Comparison of ENCODE assay signal across 10 cellular contexts in the genomic region with DNA sequence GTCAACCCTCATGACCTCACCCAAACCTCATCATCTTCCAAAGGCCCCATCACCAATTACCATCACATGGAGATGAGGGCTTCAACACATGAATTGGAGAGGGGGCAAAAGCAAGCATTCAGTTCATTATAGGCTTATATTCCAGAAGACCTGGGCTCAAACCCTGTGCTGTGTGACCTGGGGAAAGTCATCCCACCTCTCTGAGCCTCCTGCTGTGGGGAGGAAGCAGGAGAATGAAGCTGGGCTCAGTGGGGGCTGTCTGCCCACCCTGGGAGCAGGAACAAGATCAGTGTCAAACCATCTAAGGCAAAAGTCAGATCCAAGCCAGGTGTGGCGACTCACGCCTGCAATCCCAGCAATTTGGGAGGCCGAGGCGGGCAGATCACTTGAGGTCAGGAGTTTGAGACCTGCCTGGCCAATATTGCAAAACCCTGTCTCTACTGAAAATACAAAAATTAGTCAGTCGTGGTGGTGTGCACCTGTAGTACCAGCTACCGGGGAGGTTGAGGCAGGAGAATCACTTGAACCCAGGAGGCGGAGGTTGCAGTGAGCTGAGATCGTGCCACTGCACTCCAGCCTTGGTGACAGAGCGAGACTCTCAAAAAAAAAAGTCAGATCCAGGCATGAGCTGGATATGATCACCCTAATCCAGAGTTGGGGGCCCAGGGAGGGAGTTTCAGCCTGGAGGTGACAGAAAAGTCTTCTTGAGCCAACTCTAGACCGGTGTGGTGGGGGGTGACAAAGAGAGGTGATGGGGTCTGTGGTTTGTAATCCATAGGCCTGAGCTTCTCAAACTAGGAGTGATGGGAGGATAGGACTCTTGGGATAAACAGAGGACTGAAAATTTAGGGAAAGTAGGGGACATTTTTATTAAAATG. TPM values are rescaled to one million over a fixed set of nuclear protein-coding genes. Genes with fewer than 3 reads are reported as not detected.
DNase-seq lines count a peak whose midpoint lies in the region; ATAC-seq and TF ChIP-seq lines count a peak whose summit lies in the region.
"Had no signal": no experiment of that assay in that cellular context is flagged by ENCODE, and none has a peak within 500 bp of the region (broad histone marks: within the 10 kb centered on the region; RNA-seq: fewer than 3 reads in every experiment).

No MANE protein-coding gene starts in this region.

- no peaks in the 10 kb centered on the region for H3K27me3 Mint-ChIP-seq in CD4-positive, alpha-beta memory T cell
- peaks cover 27% of the 10 kb centered on the region for H3K27me3 Mint-ChIP-seq in endothelial cell (ENCODE audit: unreplicated experiment)

- TF ChIP-seq CTCF in RWPE1 (conservative IDR thresholded peaks at IDR 0.05; ENCODE audit: low read depth), result no peak
- TF ChIP-seq CTCF in endothelial cell (IDR thresholded peaks at IDR 0.05; ENCODE audit: unreplicated experiment), result no peak
- TF ChIP-seq CTCF in mucosa of descending colon (IDR thresholded peaks at IDR 0.05), result no peak

- no peaks in the 10 kb centered on the region for H3K36me3 ChIP-seq in CD4-positive, alpha-beta memory T cell (ENCODE audit: insufficient read depth, low read length)
- H3K36me3 ChIP-seq in rectal smooth muscle tissue (ENCODE audit: control insufficient read depth, insufficient read depth, low read length) (no peaks in the 10 kb centered on the region), mucosa of descending colon (ENCODE audit: low read depth) (no peaks in the 10 kb centered on the region)

- no peak overlapping the region for H3K4me3 ChIP-seq in CD4-positive, alpha-beta memory T cell (ENCODE audit: low read length in 2 of 2)
- H3K4me3 ChIP-seq in rectal smooth muscle tissue (ENCODE audit: low read length) (no peak overlapping the region), mucosa of descending colon (no peak overlapping the region)

- peak overlapping the region; percentile 83 to 92 (median 90) for H3K4me3 Mint-ChIP-seq in CD4-positive, alpha-beta memory T cell
- H3K4me3 Mint-ChIP-seq in endothelial cell (ENCODE audit: unreplicated experiment), result peak overlapping the region; percentile 93

- H3K4me1 ChIP-seq in CD4-positive, alpha-beta memory T cell (ENCODE audit: insufficient read depth, low read length), result peaks cover 78% of the 10 kb centered on the region
- H3K4me1 ChIP-seq in rectal smooth muscle tissue (ENCODE audit: control insufficient read depth, insufficient read depth, low read length) (peaks cover 33% of the 10 kb centered on the region), mucosa of descending colon (ENCODE audit: low read depth) (peaks cover 38% of the 10 kb centered on the region)

- no peaks in the 10 kb centered on the region for H3K9me3 ChIP-seq in CD4-positive, alpha-beta memory T cell (ENCODE audit: control insufficient read depth in 1 of 2, low read length in 2 of 2)
- H3K9me3 ChIP-seq in mucosa of descending colon, result no peaks in the 10 kb centered on the region

- peaks cover 6 to 18% of the 10 kb centered on the region in 2 donors for H3K36me3 Mint-ChIP-seq in CD4-positive, alpha-beta memory T cell
- H3K36me3 Mint-ChIP-seq in endothelial cell (ENCODE audit: low read depth, unreplicated experiment), result peaks cover 31% of the 10 kb centered on the region

- POLR2A ChIA-PET in CD4-positive, alpha-beta memory T cell (lab: Charles Lee; ENCODE audit: partially characterized antibody), result interaction anchor here (1.0 to 5.5 kb wide), 11 partner anchors 9 to 611 kb away, joined by 3 to 192 read pairs (median 6); a partner anchor contains a TSS
- POLR2A ChIA-PET in RWPE1 (lab: Yijun Ruan, JAX; ENCODE audit: low non-redundant PET), result no interaction called here

- no peak for ATAC-seq in mucosa of descending colon

- no peaks in the 10 kb centered on the region for H3K27me3 ChIP-seq in CD4-positive, alpha-beta memory T cell (ENCODE audit: insufficient read depth, low read length)
- no peaks in the 10 kb centered on the region for H3K27me3 ChIP-seq in rectal smooth muscle tissue (ENCODE audit: control insufficient read depth, insufficient read depth, low read length)

- CTCF ChIA-PET in CD4-positive, alpha-beta memory T cell (lab: Charles Lee; ENCODE audit: partially characterized antibody), result interaction anchor here (0.6 to 9.6 kb wide), 11 partner anchors 8 to 44 kb away, joined by 3 to 145 read pairs (median 4); no protein-coding TSS in a partner anchor
- CTCF ChIA-PET in RWPE1 (lab: Yijun Ruan, JAX), result interaction anchor here (1.2 to 1.6 kb wide), 2 partner anchors 8 to 33 kb away, joined by 5 read pairs; no protein-coding TSS in a partner anchor

- H3K27ac ChIP-seq in CD4-positive, alpha-beta memory T cell (ENCODE audit: low read depth, low read length), result peak overlapping the region; percentile 91
- H3K27ac ChIP-seq in RWPE1 (peak overlapping the region; percentile 99), rectal smooth muscle tissue (ENCODE audit: low read depth, low read length) (peak overlapping the region; percentile 98)

- H3K9ac ChIP-seq in rectal smooth muscle tissue (ENCODE audit: low read length), result no peak overlapping the region

- H3K9me3 Mint-ChIP-seq in CD4-positive, alpha-beta memory T cell, result peaks cover 0 to 4% (median 0%) of the 10 kb centered on the region in 8 donors
- no peaks in the 10 kb centered on the region for H3K9me3 Mint-ChIP-seq in endothelial cell (ENCODE audit: unreplicated experiment)

- intact Hi-C loops in CD4-positive, alpha-beta memory T cell (cut with micrococcal nuclease), result loop anchor here (5.0 kb wide), 2 partner anchors 237 to 253 kb away; no protein-coding TSS in a partner anchor
- intact Hi-C loops in mucosa of descending colon (cut with DNase I, micrococcal nuclease), result no loop called here

- H3K27ac Mint-ChIP-seq in CD4-positive, alpha-beta memory T cell, result peak overlapping the region in 6 of 7 donors; percentile 91 to 98 (median 95)
- peak overlapping the region; percentile 94 for H3K27ac Mint-ChIP-seq in endothelial cell (ENCODE audit: unreplicated experiment)

- peak in 1 of 5 donors; percentile 15 for DNase-seq in CD4-positive, alpha-beta memory T cell
- DNase-seq in RWPE1 (ENCODE audit: low spot score) (no peak), endothelial cell (ENCODE audit: low spot score) (no peak), globus pallidus (ENCODE audit: low spot score) (no peak), mucosa of descending colon (no peak), NK-92 (lab: John Stamatoyannopoulos, UW; ENCODE audit: unreplicated experiment) (no peak), cerebellar nuclear complex (lab: John Stamatoyannopoulos, UW) (no peak)
- DNase-seq: activated CD4-positive, CD25-positive, alpha-beta regulatory T cell; NCI-H446 had no signal

- H3K4me1 Mint-ChIP-seq in CD4-positive, alpha-beta memory T cell, result peaks cover 36 to 68% (median 51%) of the 10 kb centered on the region in 4 donors
- peaks cover 54% of the 10 kb centered on the region for H3K4me1 Mint-ChIP-seq in endothelial cell (ENCODE audit: unreplicated experiment)

RNA-seq across cellular contexts. Expression of a gene that starts 1.6 kb away (rescaled TPM):
- 10 to 100 TPM; 94.7 to 96.8 TPM for total RNA-seq in CD4-positive, alpha-beta memory T cell
- 100 to 1,000 TPM in 1 of 2 donors, 10 to 100 TPM in 1; 76.7 to 134 TPM for polyA plus RNA-seq in CD4-positive, alpha-beta memory T cell
- total RNA-seq in endothelial cell (ENCODE audit: unreplicated experiment) (644 TPM), mucosa of descending colon (100 to 1,000 TPM; 205 to 373 (median 333) TPM)

RNA-seq across cellular contexts. Expression of a gene that starts 37.0 kb away (rescaled TPM):
- total RNA-seq in CD4-positive, alpha-beta memory T cell, result 10 to 100 TPM; 85.5 to 86.9 TPM
- polyA plus RNA-seq in CD4-positive, alpha-beta memory T cell, result 10 to 100 TPM; 83.9 to 96.8 TPM
- total RNA-seq in endothelial cell (ENCODE audit: unreplicated experiment) (60.6 TPM), mucosa of descending colon (100 to 1,000 TPM in 2 of 3 donors, 10 to 100 TPM in 1; 85.5 to 129 (median 119) TPM)
